35 cellular contexts compared by ENCODE assay signal in genomic region chr14:78849952-78850351, GRCh38.
"Had no signal": no experiment of that assay in that cellular context is flagged by ENCODE, and none has a peak within 500 bp of the region (broad histone marks: within the 10 kb centered on the region; RNA-seq: fewer than 3 reads in every experiment).

No MANE protein-coding gene starts in this region.

- H3K9me3 Mint-ChIP-seq: activated B cell treated with CpG ODN at 0.5 μM for 24 hours; activated CD4-positive, alpha-beta memory T cell treated with anti-CD3 and anti-CD28 coated beads for 36 hours; activated naive CD4-positive, alpha-beta T cell treated with anti-CD3 and anti-CD28 coated beads, Interleukin-2, amount 10 ng/mL, durations not matched to agents 7 days and 5 days; activated naive CD8-positive, alpha-beta T cell treated with anti-CD3 and anti-CD28 coated beads, Interleukin-2, amount 50 U/mL, for 24 hours; activated T-cell treated with anti-CD3 and anti-CD28 coated beads, Interleukin-2, amount 50 U/mL, for 4 hours; activated T-helper 1 cell treated with anti-CD3 and anti-CD28 coated beads, Interleukin-12 subunit alpha, Interleukin-12 subunit beta, Interleukin-2, Interleukin-4 antibody, amounts not matched to agents 30 ng/mL and 10 ng/mL and 1 ng/mL, durations not matched to agents 14 hours and 24 hours and 36 hours; T-helper 1 cell treated with Interleukin-12 subunit alpha and Interleukin-12 subunit beta and Interleukin-4 antibody, amounts not matched to agents 30 μg/mL and 1 μg/mL, for 36 hours; T-helper 2 cell treated with Interferon-gamma antibody and Interleukin-4, amounts not matched to agents 5 μg/mL and 100 μg/mL, for 36 hours had no signal

- H3K27me3 ChIP-seq: brain microvascular endothelial cell, SJSA1 had no signal

- H3K27ac ChIP-seq: brain microvascular endothelial cell, KMS-11, SJSA1 had no signal

- H3K4me1 Mint-ChIP-seq: activated B cell treated with CpG ODN at 0.5 μM for 24 hours; activated naive CD4-positive, alpha-beta T cell treated with anti-CD3 and anti-CD28 coated beads, Interleukin-2, amount 10 ng/mL, durations not matched to agents 7 days and 5 days; activated naive CD8-positive, alpha-beta T cell treated with anti-CD3 and anti-CD28 coated beads, Interleukin-2, amount 50 U/mL, for 24 hours had no signal

- H3K9me2 ChIP-seq: SK-N-SH had no signal

- H3K4me1 ChIP-seq: SJSA1 had no signal

- H3K27me3 Mint-ChIP-seq: activated B cell treated with CpG ODN at 0.5 μM for 24 hours; activated naive CD4-positive, alpha-beta T cell treated with anti-CD3 and anti-CD28 coated beads, Interleukin-2, amount 10 ng/mL, durations not matched to agents 7 days and 5 days had no signal

- FAIRE-seq: TTC549 had no signal

- H3K9ac ChIP-seq: KMS-11, SK-N-SH had no signal

- ATAC-seq: activated naive CD8-positive, alpha-beta T cell treated with anti-CD3 and anti-CD28 coated beads, Interleukin-2, amount 50 U/mL, for 24 hours; activated T-cell treated with anti-CD3 and anti-CD28 coated beads, Interleukin-2, amount 50 U/mL, for 4 hours; Panc1 had no signal

- H3K36me3 ChIP-seq: brain microvascular endothelial cell, SJSA1 had no signal

- H3K27ac Mint-ChIP-seq: activated B cell treated with CpG ODN at 0.5 μM for 24 hours; activated CD4-positive, alpha-beta memory T cell treated with anti-CD3 and anti-CD28 coated beads for 36 hours; activated naive CD4-positive, alpha-beta T cell treated with anti-CD3 and anti-CD28 coated beads, Interleukin-2, amount 10 ng/mL, durations not matched to agents 7 days and 5 days; activated naive CD8-positive, alpha-beta T cell; activated naive CD8-positive, alpha-beta T cell treated with anti-CD3 and anti-CD28 coated beads, Interleukin-2, amount 50 U/mL, for 24 hours; activated T-helper 1 cell treated with anti-CD3 and anti-CD28 coated beads, Interleukin-12 subunit alpha, Interleukin-12 subunit beta, Interleukin-2, Interleukin-4 antibody, amounts not matched to agents 30 ng/mL and 10 ng/mL and 1 ng/mL, durations not matched to agents 14 hours and 24 hours and 36 hours; T-helper 1 cell treated with Interleukin-12 subunit alpha and Interleukin-12 subunit beta and Interleukin-4 antibody, amounts not matched to agents 30 μg/mL and 1 μg/mL, for 36 hours; T-helper 2 cell treated with Interferon-gamma antibody and Interleukin-4, amounts not matched to agents 5 μg/mL and 100 μg/mL, for 36 hours had no signal

- H3K36me3 Mint-ChIP-seq: activated CD4-positive, alpha-beta memory T cell treated with anti-CD3 and anti-CD28 coated beads for 36 hours; activated naive CD4-positive, alpha-beta T cell treated with anti-CD3 and anti-CD28 coated beads, Interleukin-2, amount 10 ng/mL, durations not matched to agents 7 days and 5 days; activated naive CD8-positive, alpha-beta T cell had no signal

- H3K4me2 ChIP-seq: KMS-11, SK-N-SH had no signal

- H3K4me3 ChIP-seq: SJSA1 had no signal

- DNase-seq: activated B cell treated with CpG ODN at 0.5 μM for 24 hours; activated CD4-positive, alpha-beta memory T cell treated with anti-CD3 and anti-CD28 coated beads for 36 hours; activated CD4-positive, alpha-beta T cell treated with anti-CD3 and anti-CD28 coated beads for 4 hours; activated CD4-positive, alpha-beta T cell treated with anti-CD3 and anti-CD28 coated beads, Interleukin-2, amount 50 U/mL, for 1 hour; activated CD4-positive, CD25-positive, alpha-beta regulatory T cell treated with anti-CD3 and anti-CD28 coated beads, Interleukin-2, amount 50 U/mL, for 72 hours; activated CD8-positive, alpha-beta memory T cell treated with anti-CD3 and anti-CD28 coated beads, Interleukin-2, amount 50 U/mL, for 4 hours; activated gamma-delta T cell treated with Interleukin-2 at 50 U/mL for 16 hours; activated naive CD4-positive, alpha-beta T cell treated with anti-CD3 and anti-CD28 coated beads, Interleukin-2, amount 10 ng/mL, durations not matched to agents 7 days and 5 days; activated naive CD8-positive, alpha-beta T cell treated with anti-CD3 and anti-CD28 coated beads, Interleukin-2, amount 50 U/mL, for 24 hours; activated T-cell treated with anti-CD3 and anti-CD28 coated beads for 4 hours; activated T-cell treated with anti-CD3 and anti-CD28 coated beads, Interleukin-2, amount 50 U/mL, for 4 hours; aorta; brain microvascular endothelial cell; central memory CD4-positive, alpha-beta T cell; NCI-H1092 treated with DMSO at 0.1 percent for 48 hours; NCI-H1417; NCI-H187 treated with DMSO at 0.1 percent for 48 hours; NCI-H2081; NCI-H2171 treated with DMSO at 0.1 percent for 48 hours; NCI-H2227 treated with DMSO at 0.1 percent for 48 hours; NCI-H446; NCI-H510A treated with DMSO at 0.1 percent for 48 hours; NCI-H526 treated with DMSO at 0.1 percent for 48 hours; NCI-H82; RPMI8226; SHP77 treated with DMSO at 0.1 percent for 48 hours; SK-N-SH had no signal

- H3K4me3 Mint-ChIP-seq: activated B cell treated with CpG ODN at 0.5 μM for 24 hours; activated CD4-positive, alpha-beta memory T cell treated with anti-CD3 and anti-CD28 coated beads for 36 hours; activated naive CD4-positive, alpha-beta T cell treated with anti-CD3 and anti-CD28 coated beads, Interleukin-2, amount 10 ng/mL, durations not matched to agents 7 days and 5 days; activated naive CD8-positive, alpha-beta T cell; activated naive CD8-positive, alpha-beta T cell treated with anti-CD3 and anti-CD28 coated beads, Interleukin-2, amount 50 U/mL, for 24 hours; activated T-cell treated with anti-CD3 and anti-CD28 coated beads, Interleukin-2, amount 50 U/mL, for 4 hours; activated T-helper 1 cell treated with anti-CD3 and anti-CD28 coated beads, Interleukin-12 subunit alpha, Interleukin-12 subunit beta, Interleukin-2, Interleukin-4 antibody, amounts not matched to agents 30 ng/mL and 10 ng/mL and 1 ng/mL, durations not matched to agents 14 hours and 24 hours and 36 hours; T-helper 1 cell treated with Interleukin-12 subunit alpha and Interleukin-12 subunit beta and Interleukin-4 antibody, amounts not matched to agents 30 μg/mL and 1 μg/mL, for 36 hours; T-helper 2 cell treated with Interferon-gamma antibody and Interleukin-4, amounts not matched to agents 5 μg/mL and 100 μg/mL, for 36 hours had no signal

- H3K9me3 ChIP-seq: SJSA1, SK-N-SH had no signal
